Comparison of ENCODE assay signal across 8 cellular contexts in the genomic region with DNA sequence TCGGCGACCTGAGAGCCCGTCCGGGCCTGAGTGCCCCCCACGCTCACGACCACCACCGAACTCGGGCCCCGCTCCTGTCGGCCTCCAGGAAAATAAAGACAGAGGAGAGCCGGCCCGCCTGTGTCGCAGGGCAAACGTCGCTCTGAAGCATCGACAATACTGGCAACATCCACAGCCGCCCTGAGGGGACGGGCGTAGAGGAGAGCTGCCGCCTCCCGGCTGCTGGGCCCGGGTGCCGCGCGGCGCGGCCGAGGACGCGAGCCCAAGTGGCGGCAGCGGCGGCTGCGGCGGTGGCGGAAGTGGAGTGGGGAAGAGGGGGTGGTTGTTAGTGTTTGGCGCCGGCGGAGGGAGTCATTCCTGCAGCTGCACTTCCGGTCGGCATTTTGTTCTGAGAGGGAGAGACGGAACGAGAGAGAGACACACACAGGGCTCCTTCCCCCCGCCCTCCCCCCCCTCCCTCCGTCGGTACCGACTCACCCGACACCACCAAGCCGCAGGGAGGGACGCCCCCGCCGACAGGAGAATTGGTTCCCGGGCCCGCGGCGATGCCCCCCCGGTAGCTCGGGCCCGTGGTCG. TPM values are rescaled to one million over a fixed set of nuclear protein-coding genes. Genes with fewer than 3 reads are reported as not detected.
DNase-seq lines count a peak whose midpoint lies in the region; TF ChIP-seq lines count a peak whose summit lies in the region.

NIPBL (plus strand) TSS at position 381 of the 576 bp plus-strand sequence. CDS start 76,928 bp downstream, outside the sequence.

- peaks cover 40 to 41% of the 10 kb centered on the region in 2 experiments for H3K4me1 Mint-ChIP-seq in H9

- no peak within 1 kb of the TSS for H2BK20ac ChIP-seq in H9 (ENCODE audit: low read depth, low read length, poor library complexity, severe bottlenecking)

- DNase-seq in ELR (ENCODE audit: low read depth) (peak; percentile 97), H9 (peak; percentile 90), M059J (ENCODE audit: low read depth) (peak; percentile 98), SHP77 (lab: John Stamatoyannopoulos, UW) (peak; percentile 96 to 99), fibroblast of the conjunctiva (ENCODE audit: low read depth) (peak; percentile 90), stomach (peak; percentile 91)
- peak; percentile 85 for DNase-seq in activated effector memory CD4-positive, alpha-beta T cell treated with Interleukin-2 at 50 U/mL for 16 hours

- H3K27me3 ChIP-seq in H9 (ENCODE audit: insufficient read depth, low read length) (no peaks in the 10 kb centered on the region), neural cell (ENCODE audit: insufficient read depth, low read depth, low read length) (no peaks in the 10 kb centered on the region), stomach (no peaks in the 10 kb centered on the region)

- H3K4me3 ChIP-seq in neural cell (ENCODE audit: low read length) (peak within 1 kb of the TSS; percentile 85), stomach (peak within 1 kb of the TSS; percentile 86 to 97 (median 91))

- peak within 1 kb of the TSS; percentile 60 for H3K14ac ChIP-seq in H9 (ENCODE audit: insufficient read depth, low read length)

- no peak within 1 kb of the TSS for H2BK12ac ChIP-seq in H9 (ENCODE audit: insufficient read length, low read depth, low read length)

- H3K56ac ChIP-seq in H9 (ENCODE audit: insufficient read length, low read depth, low read length) = no peak within 1 kb of the TSS

- no peak within 1 kb of the TSS; the same call in 1 of the 2 replicates for H3K4ac ChIP-seq in H9 (ENCODE audit: low read depth, low read length)

- H3K79me1 ChIP-seq in H9 (ENCODE audit: insufficient read depth, low read depth, low read length, poor library complexity, severe bottlenecking) = no peaks in the 10 kb centered on the region

- H2AFZ ChIP-seq in H9 (ENCODE audit: low read length) = no peak within 1 kb of the TSS
- peak within 1 kb of the TSS; percentile 84 for H2AFZ ChIP-seq in neural cell (ENCODE audit: low read depth, low read length)

- peak within 1 kb of the TSS; percentile 95 to 99 (median 97) for H3K27ac Mint-ChIP-seq in H9

- H3K79me2 ChIP-seq in H9 (ENCODE audit: insufficient read depth, low read length) = peaks cover 25% of the 10 kb centered on the region; the same call in 1 of the 2 replicates
- H3K79me2 ChIP-seq in neural cell (replicated peaks; ENCODE audit: insufficient read depth, low read length) = peaks cover 88% of the 10 kb centered on the region

- no peaks in the 10 kb centered on the region for H3K9me3 Mint-ChIP-seq in H9

- H3K4me3 Mint-ChIP-seq in H9 = peak within 1 kb of the TSS; percentile 88 to 99

- H4K20me1 ChIP-seq in H9 (ENCODE audit: control insufficient read depth, insufficient read depth, insufficient read length) (no peaks in the 10 kb centered on the region), neural cell (ENCODE audit: insufficient read depth) (peaks cover 17% of the 10 kb centered on the region)

- peak; percentile 37 for TF ChIP-seq EP300 in neural cell (conservative IDR thresholded peaks at IDR 0.05; ENCODE audit: poor library complexity, severe bottlenecking)
- no peak for TF ChIP-seq EP300 in stomach (IDR thresholded peaks at IDR 0.05)

- no peak within 1 kb of the TSS for H4K5ac ChIP-seq in H9 (ENCODE audit: insufficient read length, low read depth, low read length)

- H3K18ac ChIP-seq in H9 (ENCODE audit: insufficient read length, low read depth, low read length) = peak within 1 kb of the TSS; percentile 56

- peak within 1 kb of the TSS; percentile 20 for H3K27ac ChIP-seq in H9 (ENCODE audit: insufficient read length, low read depth, low read length)
- peak within 1 kb of the TSS; percentile 96 for H3K27ac ChIP-seq in neural cell (ENCODE audit: low read length)
- H3K27ac ChIP-seq in stomach = peak within 1 kb of the TSS; percentile 96 to 99 (median 97)

- TF ChIP-seq CTCF in H9 (conservative IDR thresholded peaks at IDR 0.05) (no peak), neural cell (IDR thresholded peaks at IDR 0.05; ENCODE audit: poor library complexity, severe bottlenecking) (no peak), stomach (IDR thresholded peaks at IDR 0.05) (no peak)

- H3K4me1 ChIP-seq in H9 (ENCODE audit: insufficient read depth, low read length) (no peaks in the 10 kb centered on the region), stomach (peaks cover 21 to 70% (median 47%) of the 10 kb centered on the region in 4 donors)

- no peak for TF ChIP-seq RAD21 in neural cell (conservative IDR thresholded peaks at IDR 0.05)

- peaks cover 0 to 5% (median 1%) of the 10 kb centered on the region in 3 experiments; a peak in 4 of 7 replicates for H3K36me3 Mint-ChIP-seq in H9 (ENCODE audit: insufficient read depth in 1 of 3, low read depth in 3 of 3)

- H3F3A ChIP-seq in neural cell (ENCODE audit: insufficient read depth, low read length, poor library complexity, severe bottlenecking) = no peaks in the 10 kb centered on the region

- peak within 1 kb of the TSS; percentile 91 for H3K9ac ChIP-seq in H9 (ENCODE audit: extremely low read depth, insufficient read length, low read length)
- peak within 1 kb of the TSS; percentile 97 for H3K9ac ChIP-seq in neural cell (ENCODE audit: low read length)

- no peak within 1 kb of the TSS for H4K91ac ChIP-seq in H9 (ENCODE audit: insufficient read length, low read depth, low read length)

- no CpG with 5 or more reads among the region's 60 CpGs for WGBS in H9 (ENCODE audit: extremely low coverage, insufficient read length, low lambda C conversion rate)
- WGBS in stomach, 5 donors = 0% methylated on average over 31 to 58 of the region's 60 CpGs

- no peak within 1 kb of the TSS for H3K23ac ChIP-seq in H9 (ENCODE audit: insufficient read length, low read depth, low read length)

- no peak within 1 kb of the TSS for H2AK5ac ChIP-seq in H9 (ENCODE audit: insufficient read length, low read length)

- H3K36me3 ChIP-seq in neural cell (ENCODE audit: insufficient read depth, low read length) (no peaks in the 10 kb centered on the region), stomach (peaks cover 0 to 3% (median 0%) of the 10 kb centered on the region in 4 donors)

- H2BK5ac ChIP-seq in H9 (ENCODE audit: insufficient read length, low read length) = no peak within 1 kb of the TSS

- H3T11ph ChIP-seq in H9 (ENCODE audit: low read length) = no peak within 1 kb of the TSS

- intact Hi-C loops in stomach (cut with DNase I; ENCODE audit: low total_unique reads) = no loop called here

- H3K9me3 ChIP-seq in H9 (ENCODE audit: control insufficient read depth, low read depth, low read length) (no peaks in the 10 kb centered on the region), neural cell (ENCODE audit: low read length) (no peaks in the 10 kb centered on the region), stomach (no peaks in the 10 kb centered on the region)

- H2BK120ac ChIP-seq in H9 (ENCODE audit: low read depth, low read length, poor library complexity, severe bottlenecking) = peak within 1 kb of the TSS; percentile 56

- no peak within 1 kb of the TSS for H4K8ac ChIP-seq in H9 (replicated peaks; ENCODE audit: insufficient read length, low read depth, low read length)

- no peak for TF ChIP-seq POLR2A in stomach (IDR thresholded peaks at IDR 0.05)

- H3K27me3 Mint-ChIP-seq in H9 (ENCODE audit: low read depth) = no peaks in the 10 kb centered on the region

- peaks cover 15% of the 10 kb centered on the region for H3K23me2 ChIP-seq in H9 (ENCODE audit: insufficient read length, low read depth, low read length, poor library complexity, severe bottlenecking)

- peak within 1 kb of the TSS; percentile 94 for H3K4me2 ChIP-seq in H9 (ENCODE audit: insufficient read depth, insufficient read length, low read length)
- H3K4me2 ChIP-seq in neural cell (ENCODE audit: low read length) = peak within 1 kb of the TSS; percentile 96

- no peak within 1 kb of the TSS for H2BK15ac ChIP-seq in H9 (ENCODE audit: low read depth, low read length)

- no peaks in the 10 kb centered on the region for H3K9me2 ChIP-seq in neural cell (ENCODE audit: insufficient read depth, low read length)

TF ChIP-seq in neural cell, 6 proteins besides CTCF, POLR2A, EP300 and RAD21:
- TF ChIP-seq TAF1 (IDR thresholded peaks at IDR 0.05; ENCODE audit: low read depth) (peak; percentile 93), POLR2AphosphoS5 (IDR thresholded peaks at IDR 0.05) (peak; percentile 86), EZH2 (IDR thresholded peaks at IDR 0.05; ENCODE audit: borderline replicate concordance, insufficient read depth, low read length, poor library complexity, severe bottlenecking) (no peak), MXI1 (conservative IDR thresholded peaks at IDR 0.05; ENCODE audit: poor library complexity, severe bottlenecking) (peak; percentile 32)
TF ChIP-seq in neural cell: peak in this region for 3.

RNA-seq across cellular contexts. Expression of gene NIPBL, which starts in this region (rescaled TPM):
- total RNA-seq in H9 (2021) = 56.0 and 61.3 TPM in 2 replicates
- total RNA-seq in M059J (2014; rRNA removed; shearing (Covaris generic)) = 12.0 and 13.3 TPM in 2 replicates
- 23.4 and 27.5 TPM in 2 replicates for polyA plus RNA-seq in neural cell
- polyA minus RNA-seq in neural cell = 103 and 129 TPM in 2 replicates
- total RNA-seq in stomach = 100 to 1,000 TPM in 1 of 5 donors, 10 to 100 TPM in 4; 25.2 to 100 (median 55.2) TPM
- 10 to 100 TPM in 1 of 3 donors, 1 to 10 TPM in 2; 8.2 to 11.2 (median 8.4) TPM for polyA plus RNA-seq in stomach

Comparison
In these comparisons a context has a peak if more than half of its experiments do, and no peak if none do; other contexts are left out.
1. Peak in every context shown above with its lines: DNase-seq, H3K4me3 ChIP-seq and H3K27ac ChIP-seq.
2. H3K27ac ChIP-seq: peak in every context shown above with its lines; median percentile 97 in stomach; 96 in neural cell; 20 in H9.